Comparison of ENCODE assay signal across 1 cellular context in the genomic region with DNA sequence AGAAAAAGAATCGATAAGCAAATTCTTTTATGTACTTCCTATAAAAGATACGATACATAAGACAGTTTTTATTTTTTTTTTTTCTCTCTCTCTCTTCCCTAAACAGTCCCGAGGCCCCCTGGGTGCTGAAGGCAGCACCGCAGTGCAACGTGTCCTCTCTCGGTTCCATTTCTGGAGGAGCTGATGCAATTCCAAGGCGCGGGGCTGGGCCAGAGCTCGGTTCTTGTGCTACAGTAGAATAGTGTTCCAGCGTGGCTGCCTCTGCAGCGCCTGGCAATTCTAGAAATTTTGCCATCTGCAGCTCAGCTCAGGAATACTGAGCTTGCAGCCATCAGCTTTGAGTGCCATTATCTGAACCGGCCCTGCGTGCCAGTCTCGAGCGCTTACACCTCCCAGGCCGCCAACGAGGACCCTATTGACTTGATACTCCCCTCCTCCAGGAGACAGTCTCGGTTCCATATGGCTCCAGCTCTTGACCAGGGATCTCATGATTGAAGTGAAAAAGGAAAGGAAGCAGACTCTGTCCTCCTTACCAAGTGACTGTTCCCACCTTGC.
TF ChIP-seq lines count a peak whose summit lies in the region.

No MANE protein-coding gene starts in this region.

TF ChIP-seq in IMR-90, 13 proteins besides CTCF, POLR2A, EP300 and RAD21 (continued from another document):
- TF ChIP-seq NFE2L2 (IDR thresholded peaks at IDR 0.05; ENCODE audit: low read depth, low read length) (no peak), RCOR1 (IDR thresholded peaks at IDR 0.05; ENCODE audit: insufficient replicate concordance, low read length) (no peak), BHLHE40 (IDR thresholded peaks at IDR 0.05; ENCODE audit: low read depth, low read length) (no peak), MAFK (IDR thresholded peaks at IDR 0.05; ENCODE audit: low read depth, low read length) (no peak), CHD1 (IDR thresholded peaks at IDR 0.05; ENCODE audit: low read depth, low read length) (no peak), FOS (IDR thresholded peaks at IDR 0.05; ENCODE audit: low read depth, low read length) (no peak), MXI1 (IDR thresholded peaks at IDR 0.05; ENCODE audit: borderline replicate concordance, low read depth, low read length) (peak; percentile 67; the same call in 1 of the 2 replicates), MAZ (IDR thresholded peaks at IDR 0.05; ENCODE audit: borderline replicate concordance, low read depth, low read length) (no peak; the same call in 1 of the 2 replicates)
- TF ChIP-seq, protein P1, sequence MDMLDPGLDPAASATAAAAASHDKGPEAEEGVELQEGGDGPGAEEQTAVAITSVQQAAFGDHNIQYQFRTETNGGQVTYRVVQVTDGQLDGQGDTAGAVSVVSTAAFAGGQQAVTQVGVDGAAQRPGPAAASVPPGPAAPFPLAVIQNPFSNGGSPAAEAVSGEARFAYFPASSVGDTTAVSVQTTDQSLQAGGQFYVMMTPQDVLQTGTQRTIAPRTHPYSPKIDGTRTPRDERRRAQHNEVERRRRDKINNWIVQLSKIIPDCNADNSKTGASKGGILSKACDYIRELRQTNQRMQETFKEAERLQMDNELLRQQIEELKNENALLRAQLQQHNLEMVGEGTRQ (IDR thresholded peaks at IDR 0.05; ENCODE audit: low read depth, low read length), result no peak
- TF ChIP-seq, protein P2, sequence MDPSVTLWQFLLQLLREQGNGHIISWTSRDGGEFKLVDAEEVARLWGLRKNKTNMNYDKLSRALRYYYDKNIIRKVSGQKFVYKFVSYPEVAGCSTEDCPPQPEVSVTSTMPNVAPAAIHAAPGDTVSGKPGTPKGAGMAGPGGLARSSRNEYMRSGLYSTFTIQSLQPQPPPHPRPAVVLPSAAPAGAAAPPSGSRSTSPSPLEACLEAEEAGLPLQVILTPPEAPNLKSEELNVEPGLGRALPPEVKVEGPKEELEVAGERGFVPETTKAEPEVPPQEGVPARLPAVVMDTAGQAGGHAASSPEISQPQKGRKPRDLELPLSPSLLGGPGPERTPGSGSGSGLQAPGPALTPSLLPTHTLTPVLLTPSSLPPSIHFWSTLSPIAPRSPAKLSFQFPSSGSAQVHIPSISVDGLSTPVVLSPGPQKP (IDR thresholded peaks at IDR 0.05; ENCODE audit: borderline replicate concordance, low read depth, low read length), result no peak
